9 cellular contexts compared by ENCODE assay signal in genomic region chr1:25550155-25550506, GRCh38. TPM values are rescaled to one million over a fixed set of nuclear protein-coding genes. Genes with fewer than 3 reads are reported as not detected.
DNase-seq lines count a peak whose midpoint lies in the region; ATAC-seq and TF ChIP-seq lines count a peak whose summit lies in the region.
"Had no signal": no experiment of that assay in that cellular context is flagged by ENCODE, and none has a peak within 500 bp of the region (broad histone marks: within the 10 kb centered on the region; RNA-seq: fewer than 3 reads in every experiment).

No MANE protein-coding gene starts in this region.

- peaks cover 90% of the 10 kb centered on the region for H3K4me1 Mint-ChIP-seq in activated naive CD8-positive, alpha-beta T cell (ENCODE audit: low read depth)

- no peaks in the 10 kb centered on the region for H3K9me3 Mint-ChIP-seq in activated naive CD8-positive, alpha-beta T cell (ENCODE audit: low read depth)

- peaks cover 7 to 28% (median 21%) of the 10 kb centered on the region in 4 donors for H3K4me1 ChIP-seq in liver (ENCODE audit: control insufficient read depth in 4 of 4, insufficient read depth in 4 of 4, low read length in 3 of 4)

- H3K27ac ChIP-seq in liver (ENCODE audit: low read depth in 1 of 2, low read length in 2 of 2): peak overlapping the region; percentile 36 to 57

- H3K36me3 Mint-ChIP-seq in activated naive CD8-positive, alpha-beta T cell: peaks cover 2% of the 10 kb centered on the region

- no peaks in the 10 kb centered on the region for H3K9me3 ChIP-seq in liver (ENCODE audit: control insufficient read depth in 4 of 4, low read length in 3 of 4)
- H3K9me3 ChIP-seq: body of pancreas had no signal

- 70% methylated on average over 2 of the region's 2 CpGs for WGBS in liver

- no peak overlapping the region for H3K9ac ChIP-seq in liver (ENCODE audit: low read depth in 1 of 2, low read length in 2 of 2)

- H3K4me3 ChIP-seq in AG10803 (ENCODE audit: low read length): no peak overlapping the region
- no peak overlapping the region for H3K4me3 ChIP-seq in liver (ENCODE audit: low read depth in 1 of 3, low read length in 3 of 3)
- H3K4me3 ChIP-seq: body of pancreas had no signal

- no peak for TF ChIP-seq RAD21 in liver (IDR thresholded peaks at IDR 0.05)

- H3K27ac Mint-ChIP-seq in activated naive CD8-positive, alpha-beta T cell: peak overlapping the region; percentile 98

- H3K27me3 Mint-ChIP-seq in activated naive CD8-positive, alpha-beta T cell: no peaks in the 10 kb centered on the region

- no peak for TF ChIP-seq CTCF in AG10803 (conservative IDR thresholded peaks at IDR 0.05; ENCODE audit: low read length)
- no peak for TF ChIP-seq CTCF in liver (IDR thresholded peaks at IDR 0.05; ENCODE audit: low read depth, low read length, missing input control)

- peaks cover 0 to 10% (median 0%) of the 10 kb centered on the region in 4 donors for H3K36me3 ChIP-seq in liver (ENCODE audit: control insufficient read depth in 4 of 4, insufficient read depth in 3 of 4, low read depth in 1 of 4, low read length in 3 of 4)

- ATAC-seq in HG03457 (IDR thresholded peaks at IDR 0.05; ENCODE audit: unreplicated experiment) (peak; percentile 8), GM18868 (IDR thresholded peaks at IDR 0.05; ENCODE audit: unreplicated experiment) (no peak)

- peak overlapping the region; percentile 87 for H3K4me3 Mint-ChIP-seq in activated naive CD8-positive, alpha-beta T cell

- DNase-seq in AG10803 (ENCODE audit: low read depth): peak; percentile 19
- DNase-seq in NCI-H82 (lab: John Stamatoyannopoulos, UW): no peak
- no peak for DNase-seq in activated gamma-delta T cell (lab: John Stamatoyannopoulos, UW)
- no peak for DNase-seq in stimulated activated CD4-positive, alpha-beta T cell treated with anti-CD3 and anti-CD28 coated beads, Interleukin-4, amount 100 ng/mL, for 4 hours

- H3K27me3 ChIP-seq in liver (ENCODE audit: control insufficient read depth in 4 of 4, insufficient read depth in 4 of 4, low read length in 3 of 4): no peaks in the 10 kb centered on the region
- H3K27me3 ChIP-seq: body of pancreas had no signal

TF ChIP-seq in liver, 16 proteins besides CTCF, POLR2A, EP300 and RAD21:
- no peak for TF ChIP-seq GABPA (IDR thresholded peaks at IDR 0.05 in 1 of 2, conservative IDR thresholded peaks at IDR 0.05 in 1 of 2)

RNA-seq across cellular contexts. Expression of gene LDLRAP1, which starts 6.7 kb away (rescaled TPM):
- total RNA-seq in liver: 10 to 100 TPM in 1 of 2 donors, 1 to 10 TPM in 1; 5.2 to 17.8 TPM
- polyA plus RNA-seq in liver: 10 to 100 TPM; 11.3 to 15.2 TPM
